In the genomic region with DNA sequence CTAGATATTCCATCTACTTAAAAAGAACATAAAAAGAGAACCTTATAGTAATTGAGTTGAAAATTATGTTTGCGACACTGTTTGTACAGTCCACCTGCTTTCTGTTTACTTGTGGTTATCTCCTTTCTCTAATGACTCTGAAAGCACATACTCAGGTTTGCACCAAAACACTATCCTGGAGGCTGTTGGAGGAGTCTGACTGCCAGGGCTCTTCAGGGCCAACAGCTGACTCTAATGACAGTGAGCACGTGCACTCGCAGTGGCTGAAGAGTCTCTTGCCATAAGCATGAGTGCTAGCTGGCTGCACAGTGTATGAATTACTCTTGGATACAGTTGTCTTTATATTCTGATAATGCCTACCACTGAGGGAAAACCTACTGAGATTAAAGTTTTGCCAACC, we compare ENCODE assay signal across 1 cellular context.
TF ChIP-seq lines count a peak whose summit lies in the region.

No MANE protein-coding gene starts in this region.

TF ChIP-seq in IMR-90, 13 proteins besides CTCF, POLR2A, EP300 and RAD21:
- TF ChIP-seq BHLHE40 (IDR thresholded peaks at IDR 0.05; ENCODE audit: low read depth, low read length) (peak; percentile 15; the same call in 1 of the 2 replicates), MAZ (IDR thresholded peaks at IDR 0.05; ENCODE audit: borderline replicate concordance, low read depth, low read length) (no peak)
